ENCODE assay signal across 13 cellular contexts in genomic region chrX:52988985-52989917, GRCh38. TPM values are rescaled to one million over a fixed set of nuclear protein-coding genes. Genes with fewer than 3 reads are reported as not detected.
DNase-seq lines count a peak whose midpoint lies in the region; ATAC-seq and TF ChIP-seq lines count a peak whose summit lies in the region.
"Had no signal": no experiment of that assay in that cellular context is flagged by ENCODE, and none has a peak within 500 bp of the region (broad histone marks: within the 10 kb centered on the region; RNA-seq: fewer than 3 reads in every experiment).

No MANE protein-coding gene starts in this region.

- intact Hi-C loops in Panc1 (cut with micrococcal nuclease; ENCODE audit: unreplicated experiment), result no loop called here

- POLR2A ChIA-PET in Panc1 (lab: Charles Lee), result no interaction called here

- in situ Hi-C loops in Panc1 (cut with HindIII; ENCODE audit: low pct_unique_long_range_greater_than_20kb, low sequenced_read_pairs), result no loop called here

- CTCF ChIA-PET in activated CD8-positive, alpha-beta memory T cell treated with anti-CD3 and anti-CD28 coated beads, Interleukin-2, amount 10 ng/mL, durations not matched to agents 7 days and 5 days (lab: Charles Lee), result interaction anchor here (0.7 to 1.5 kb wide), 3 partner anchors 12 to 15 kb away, joined by 3 to 5 read pairs (median 3); no protein-coding TSS in a partner anchor
- CTCF ChIA-PET in Panc1 (lab: Charles Lee), result no interaction called here

- BruUV-seq in Panc1 (replicated peaks; lab: Mats Ljungman, UMichigan), result no TSS peak

- DNase-seq in activated CD8-positive, alpha-beta memory T cell treated with anti-CD3 and anti-CD28 coated beads for 24 hours, result peak; percentile 54
- DNase-seq in activated CD8-positive, alpha-beta memory T cell treated with anti-CD3 and anti-CD28 coated beads, Interleukin-2, amount 10 ng/mL, durations not matched to agents 7 days and 5 days, result no peak
- DNase-seq in Panc1 (ENCODE audit: low read depth, low spot score) (no peak), fibroblast of mammary gland (ENCODE audit: low read depth) (peak; percentile 10), left lobe of liver (ENCODE audit: low spot score) (no peak)
- no peak for DNase-seq in stimulated activated effector memory CD8-positive, alpha-beta T cell treated with anti-CD3 and anti-CD28 coated beads, Interleukin-12 subunit alpha, Interleukin-12 subunit beta, amount 100 ng/mL, for 72 hours (ENCODE audit: low spot score in 2 of 2)
- DNase-seq: NCI-H345 had no signal

- H3K4me1 ChIP-seq in Panc1 (ENCODE audit: control insufficient read depth, insufficient read depth, low read length), result no peaks in the 10 kb centered on the region

- no peaks in the 10 kb centered on the region for H3K36me3 ChIP-seq in Panc1 (ENCODE audit: control insufficient read depth, insufficient read depth, low read length)
- H3K36me3 ChIP-seq: neutrophil had no signal

- H3K27me3 ChIP-seq in Panc1 (ENCODE audit: control insufficient read depth, insufficient read depth, low read length), result no peaks in the 10 kb centered on the region
- H3K27me3 ChIP-seq: neutrophil had no signal

- no peak overlapping the region for H3K27ac ChIP-seq in Panc1 (ENCODE audit: low read length)
- H3K27ac ChIP-seq: neutrophil had no signal

- H3K27ac Mint-ChIP-seq in activated CD8-positive, alpha-beta memory T cell treated with anti-CD3 and anti-CD28 coated beads, Interleukin-2, amount 10 ng/mL, durations not matched to agents 7 days and 5 days, result no peak overlapping the region
- H3K27ac Mint-ChIP-seq in stimulated activated effector memory CD8-positive, alpha-beta T cell treated with anti-CD3 and anti-CD28 coated beads, Interleukin-12 subunit alpha, Interleukin-12 subunit beta, amount 100 ng/mL, for 72 hours, result peak overlapping the region; percentile 94

- no peaks in the 10 kb centered on the region for H3K36me3 Mint-ChIP-seq in activated CD8-positive, alpha-beta memory T cell treated with anti-CD3 and anti-CD28 coated beads, Interleukin-2, amount 10 ng/mL, durations not matched to agents 7 days and 5 days
- H3K36me3 Mint-ChIP-seq in stimulated activated effector memory CD8-positive, alpha-beta T cell treated with anti-CD3 and anti-CD28 coated beads, Interleukin-12 subunit alpha, Interleukin-12 subunit beta, amount 100 ng/mL, for 72 hours, result peaks cover 12% of the 10 kb centered on the region
- H3K36me3 Mint-ChIP-seq: activated naive CD4-positive, alpha-beta T cell treated with anti-CD3 and anti-CD28 coated beads, Interleukin-2, amount 50 U/mL, for 24 hours; IgD-negative memory B cell had no signal

- TF ChIP-seq CTCF in Panc1 (IDR thresholded peaks at IDR 0.05) (no peak), fibroblast of mammary gland (conservative IDR thresholded peaks at IDR 0.05; ENCODE audit: control insufficient read depth, insufficient read depth, low read depth, low read length) (no peak)

- peaks cover 26% of the 10 kb centered on the region for H3K4me1 Mint-ChIP-seq in activated CD8-positive, alpha-beta memory T cell treated with anti-CD3 and anti-CD28 coated beads, Interleukin-2, amount 10 ng/mL, durations not matched to agents 7 days and 5 days
- H3K4me1 Mint-ChIP-seq in stimulated activated effector memory CD8-positive, alpha-beta T cell treated with anti-CD3 and anti-CD28 coated beads, Interleukin-12 subunit alpha, Interleukin-12 subunit beta, amount 100 ng/mL, for 72 hours, result peaks cover 28% of the 10 kb centered on the region

- no peak overlapping the region for H3K4me3 Mint-ChIP-seq in activated CD8-positive, alpha-beta memory T cell treated with anti-CD3 and anti-CD28 coated beads, Interleukin-2, amount 10 ng/mL, durations not matched to agents 7 days and 5 days
- H3K4me3 Mint-ChIP-seq in stimulated activated effector memory CD8-positive, alpha-beta T cell treated with anti-CD3 and anti-CD28 coated beads, Interleukin-12 subunit alpha, Interleukin-12 subunit beta, amount 100 ng/mL, for 72 hours, result peak overlapping the region; percentile 68
- H3K4me3 Mint-ChIP-seq: activated naive CD4-positive, alpha-beta T cell treated with anti-CD3 and anti-CD28 coated beads, Interleukin-2, amount 50 U/mL, for 24 hours; IgD-negative memory B cell had no signal

- H3K27me3 Mint-ChIP-seq in activated CD8-positive, alpha-beta memory T cell treated with anti-CD3 and anti-CD28 coated beads, Interleukin-2, amount 10 ng/mL, durations not matched to agents 7 days and 5 days, result no peaks in the 10 kb centered on the region
- H3K27me3 Mint-ChIP-seq: activated naive CD4-positive, alpha-beta T cell treated with anti-CD3 and anti-CD28 coated beads, Interleukin-2, amount 50 U/mL, for 24 hours; IgD-negative memory B cell had no signal

- no peaks in the 10 kb centered on the region for H3K9me3 Mint-ChIP-seq in activated CD8-positive, alpha-beta memory T cell treated with anti-CD3 and anti-CD28 coated beads, Interleukin-2, amount 10 ng/mL, durations not matched to agents 7 days and 5 days (ENCODE audit: low read depth)
- H3K9me3 Mint-ChIP-seq in stimulated activated effector memory CD8-positive, alpha-beta T cell treated with anti-CD3 and anti-CD28 coated beads, Interleukin-12 subunit alpha, Interleukin-12 subunit beta, amount 100 ng/mL, for 72 hours, result no peaks in the 10 kb centered on the region
- H3K9me3 Mint-ChIP-seq: activated naive CD4-positive, alpha-beta T cell treated with anti-CD3 and anti-CD28 coated beads, Interleukin-2, amount 50 U/mL, for 24 hours; IgD-negative memory B cell had no signal

- no peak for ATAC-seq in activated CD8-positive, alpha-beta memory T cell treated with anti-CD3 and anti-CD28 coated beads, Interleukin-2, amount 10 ng/mL, durations not matched to agents 7 days and 5 days
- peak; percentile 27; the same call in 1 of the 2 replicates for ATAC-seq in Panc1
- peak; percentile 89 for ATAC-seq in stimulated activated effector memory CD8-positive, alpha-beta T cell treated with anti-CD3 and anti-CD28 coated beads, Interleukin-12 subunit alpha, Interleukin-12 subunit beta, amount 100 ng/mL, for 72 hours
- ATAC-seq in GM19395 (IDR thresholded peaks at IDR 0.05; ENCODE audit: unreplicated experiment), result no peak
- ATAC-seq in HG02840 (IDR thresholded peaks at IDR 0.05; ENCODE audit: low FRiP score, unreplicated experiment), result no peak
- ATAC-seq in left lobe of liver, result no peak

- H3K4me3 ChIP-seq in Panc1 (ENCODE audit: low read depth in 2 of 2, low read length in 2 of 2) (no peak overlapping the region), fibroblast of mammary gland (ENCODE audit: control insufficient read depth, low read depth, low read length) (no peak overlapping the region)

- no peaks in the 10 kb centered on the region for H3K9me3 ChIP-seq in Panc1 (ENCODE audit: control insufficient read depth, insufficient read depth, low read depth, low read length)
- H3K9me3 ChIP-seq: neutrophil had no signal

RNA-seq across cellular contexts. Expression of gene FAM156A, which starts 30.9 kb away (rescaled TPM):
- total RNA-seq in activated CD8-positive, alpha-beta memory T cell treated with anti-CD3 and anti-CD28 coated beads, Interleukin-2, amount 10 ng/mL, durations not matched to agents 7 days and 5 days, result 10 to 100 TPM; 22.6 to 25.1 TPM
- total RNA-seq in Panc1 (2021; ENCODE audit: unreplicated experiment) (25.4 TPM), left lobe of liver (8.7 TPM)
- polyA plus RNA-seq in Panc1 (2012; ENCODE audit: insufficient read length), result 22.4 TPM

RNA-seq across cellular contexts. Expression of gene GPR173, which starts 59.3 kb away (rescaled TPM):
- under 1 TPM in 1 of 2 experiments, not detected in 1; 0.20 TPM for total RNA-seq in activated CD8-positive, alpha-beta memory T cell treated with anti-CD3 and anti-CD28 coated beads, Interleukin-2, amount 10 ng/mL, durations not matched to agents 7 days and 5 days
- total RNA-seq in Panc1 (2021; ENCODE audit: unreplicated experiment), result 0.13 TPM
- 0.08 TPM for polyA plus RNA-seq in Panc1 (2012; ENCODE audit: insufficient read length)
- 0.23 TPM for total RNA-seq in left lobe of liver
- total RNA-seq: T-helper 1 cell treated with Interleukin-12 subunit alpha and Interleukin-12 subunit beta and Interleukin-4 antibody, amounts not matched to agents 30 ng/mL and 1 ng/mL, for 36 hours had no signal
- polyA plus RNA-seq: IgD-negative memory B cell had no signal

Comparison
In these comparisons a context has a peak if more than half of its experiments do, and no peak if none do; other contexts are left out.
1. DNase-seq: peak in activated CD8-positive, alpha-beta memory T cell treated with anti-CD3 and anti-CD28 coated beads for 24 hours (single experiment) and fibroblast of mammary gland (single experiment); none in activated CD8-positive, alpha-beta memory T cell treated with anti-CD3 and anti-CD28 coated beads, Interleukin-2, amount 10 ng/mL, durations not matched to agents 7 days and 5 days (single experiment), Panc1 (single experiment), stimulated activated effector memory CD8-positive, alpha-beta T cell treated with anti-CD3 and anti-CD28 coated beads, Interleukin-12 subunit alpha, Interleukin-12 subunit beta, amount 100 ng/mL, for 72 hours (0 of 2) and left lobe of liver (single experiment).
2. ATAC-seq: peak in Panc1 (single experiment) and stimulated activated effector memory CD8-positive, alpha-beta T cell treated with anti-CD3 and anti-CD28 coated beads, Interleukin-12 subunit alpha, Interleukin-12 subunit beta, amount 100 ng/mL, for 72 hours (single experiment); none in activated CD8-positive, alpha-beta memory T cell treated with anti-CD3 and anti-CD28 coated beads, Interleukin-2, amount 10 ng/mL, durations not matched to agents 7 days and 5 days (single experiment), GM19395 (single experiment), HG02840 (single experiment) and left lobe of liver (single experiment).